18 cellular contexts compared by ENCODE assay signal in genomic region chr10:34156781-34157425, GRCh38.
DNase-seq lines count a peak whose midpoint lies in the region; ATAC-seq and TF ChIP-seq lines count a peak whose summit lies in the region.
"Had no signal": no experiment of that assay in that cellular context is flagged by ENCODE, and none has a peak within 500 bp of the region (broad histone marks: within the 10 kb centered on the region; RNA-seq: fewer than 3 reads in every experiment).

No MANE protein-coding gene starts in this region.

- ATAC-seq in right lobe of liver (peak in 3 of 4 donors; percentile 20 to 45 (median 35)), GM18867 (IDR thresholded peaks at IDR 0.05; ENCODE audit: unreplicated experiment) (no peak)
- ATAC-seq in activated CD8-positive, alpha-beta T cell treated with anti-CD3 and anti-CD28 coated beads for 36 hours, result no peak

- 53% methylated on average over 4 of the region's 6 CpGs for WGBS in right lobe of liver (ENCODE audit: insufficient coverage, low coverage, low lambda C conversion rate, missing lambda C conversion rate)
- WGBS in lower leg skin, 2 donors, result 43 to 52% methylated on average over 6 of the region's 6 CpGs

- TF ChIP-seq CTCF in dorsolateral prefrontal cortex (IDR thresholded peaks at IDR 0.05 in 54 of 56, conservative IDR thresholded peaks at IDR 0.05 in 2 of 56; ENCODE audit: low read depth in 1 of 56, partially characterized antibody in 56 of 56), result peak in 1 of 56 donors; percentile 18
- no peak for TF ChIP-seq CTCF in right lobe of liver (IDR thresholded peaks at IDR 0.05)
- TF ChIP-seq CTCF in activated CD8-positive, alpha-beta T cell treated with anti-CD3 and anti-CD28 coated beads for 36 hours (IDR thresholded peaks at IDR 0.05), result no peak
- TF ChIP-seq CTCF in lower leg skin (IDR thresholded peaks at IDR 0.05), result no peak

- CTCF ChIA-PET in activated CD8-positive, alpha-beta T cell treated with anti-CD3 and anti-CD28 coated beads for 36 hours (lab: Charles Lee), result no interaction called here

- no peaks in the 10 kb centered on the region for H3K27me3 Mint-ChIP-seq in activated CD8-positive, alpha-beta T cell treated with anti-CD3 and anti-CD28 coated beads for 36 hours
- H3K27me3 Mint-ChIP-seq: memory B cell had no signal

- H3K27ac Mint-ChIP-seq in activated CD8-positive, alpha-beta T cell treated with anti-CD3 and anti-CD28 coated beads for 36 hours, result no peak overlapping the region
- H3K27ac Mint-ChIP-seq: memory B cell had no signal

- TF ChIP-seq POLR2A in right lobe of liver (IDR thresholded peaks at IDR 0.05) (no peak), lower leg skin (IDR thresholded peaks at IDR 0.05) (no peak)

- DNase-seq in M059J (ENCODE audit: low read depth) (peak; percentile 15), dorsolateral prefrontal cortex (peak in 6 of 10 donors; percentile 34 to 53 (median 39)), right lobe of liver (no peak), dermis blood vessel endothelial cell (no peak), lower leg skin (ENCODE audit: low spot score in 2 of 2) (no peak)
- no peak for DNase-seq in activated CD8-positive, alpha-beta T cell treated with anti-CD3 and anti-CD28 coated beads for 36 hours
- DNase-seq: ACHN; activated CD4-positive, alpha-beta T cell treated with anti-CD3 and anti-CD28 coated beads, Interleukin-2, amount 50 U/mL, for 4 hours; activated naive CD4-positive, alpha-beta T cell; colonic mucosa; heart left ventricle; NCI-H1105; NCI-H774; tibial artery had no signal

- H3K4me1 ChIP-seq in ACC112 (ENCODE audit: control insufficient read depth, insufficient read depth, low read length, unreplicated experiment), result peaks cover 19% of the 10 kb centered on the region
- no peaks in the 10 kb centered on the region for H3K4me1 ChIP-seq in right lobe of liver
- H3K4me1 ChIP-seq: colonic mucosa, tibial artery had no signal

- no peaks in the 10 kb centered on the region for H3K36me3 Mint-ChIP-seq in activated CD8-positive, alpha-beta T cell treated with anti-CD3 and anti-CD28 coated beads for 36 hours (ENCODE audit: low read depth)
- H3K36me3 Mint-ChIP-seq: memory B cell had no signal

- H3K4me3 ChIP-seq in ACC112 (ENCODE audit: low read depth, low read length) (no peak overlapping the region), dorsolateral prefrontal cortex (no peak overlapping the region), right lobe of liver (no peak overlapping the region), lower leg skin (ENCODE audit: low read depth, poor library complexity, severe bottlenecking) (no peak overlapping the region)
- H3K4me3 ChIP-seq: colonic mucosa, heart left ventricle, right atrium auricular region, tibial artery had no signal

- no peaks in the 10 kb centered on the region for H3K27me3 ChIP-seq in ACC112 (ENCODE audit: insufficient read depth, low read length)
- peaks cover 0 to 3% (median 0%) of the 10 kb centered on the region in 45 donors for H3K27me3 ChIP-seq in dorsolateral prefrontal cortex
- no peaks in the 10 kb centered on the region for H3K27me3 ChIP-seq in right lobe of liver
- H3K27me3 ChIP-seq: colonic mucosa, heart left ventricle, right atrium auricular region, tibial artery had no signal

- H3K36me3 ChIP-seq in ACC112 (ENCODE audit: insufficient read depth, low read length), result no peaks in the 10 kb centered on the region
- H3K36me3 ChIP-seq in right lobe of liver, result no peaks in the 10 kb centered on the region
- H3K36me3 ChIP-seq: colonic mucosa, heart left ventricle, right atrium auricular region, tibial artery had no signal

- no peaks in the 10 kb centered on the region for H3K9me3 ChIP-seq in right lobe of liver
- H3K9me3 ChIP-seq: colonic mucosa, heart left ventricle, right atrium auricular region, tibial artery had no signal

- H3K27ac ChIP-seq in ACC112 (ENCODE audit: low read depth, low read length) (0 out of 2 replicates have a peak overlapping the region, but pooled peaks have one; percentile 27), dorsolateral prefrontal cortex (peak overlapping the region in 6 of 59 donors; percentile 5 to 65 (median 38)), right lobe of liver (no peak overlapping the region)
- H3K27ac ChIP-seq: colonic mucosa, heart left ventricle, right atrium auricular region, tibial artery had no signal

- POLR2A ChIA-PET in activated CD8-positive, alpha-beta T cell treated with anti-CD3 and anti-CD28 coated beads for 36 hours (lab: Charles Lee), result no interaction called here

- intact Hi-C loops in dorsolateral prefrontal cortex (cut with DNase I), result no loop called here
- intact Hi-C loops in right lobe of liver (cut with DNase I), result no loop called here
- intact Hi-C loops in activated CD8-positive, alpha-beta T cell treated with anti-CD3 and anti-CD28 coated beads for 36 hours (cut with micrococcal nuclease), result no loop called here
- intact Hi-C loops in lower leg skin (cut with DNase I; ENCODE audit: low total_unique reads), result no loop called here

- H2AFZ ChIP-seq in ACC112 (ENCODE audit: low read length, unreplicated experiment), result no peak overlapping the region

- no peak overlapping the region for H3K4me3 Mint-ChIP-seq in activated CD8-positive, alpha-beta T cell treated with anti-CD3 and anti-CD28 coated beads for 36 hours
- H3K4me3 Mint-ChIP-seq: memory B cell had no signal

- no peaks in the 10 kb centered on the region for H3K9me3 Mint-ChIP-seq in activated CD8-positive, alpha-beta T cell treated with anti-CD3 and anti-CD28 coated beads for 36 hours

- no peaks in the 10 kb centered on the region for H3K79me2 ChIP-seq in ACC112 (ENCODE audit: control insufficient read depth, insufficient read depth, low read length, unreplicated experiment)

- H3K4me1 Mint-ChIP-seq in activated CD8-positive, alpha-beta T cell treated with anti-CD3 and anti-CD28 coated beads for 36 hours (ENCODE audit: low read depth), result no peaks in the 10 kb centered on the region
- H3K4me1 Mint-ChIP-seq: memory B cell had no signal

Comparison
In these comparisons a context has a peak if more than half of its experiments do, and no peak if none do; other contexts are left out.
1. DNase-seq: peak in M059J (single experiment) and dorsolateral prefrontal cortex (6 of 10); none in right lobe of liver (0 of 3), activated CD8-positive, alpha-beta T cell treated with anti-CD3 and anti-CD28 coated beads for 36 hours (single experiment), dermis blood vessel endothelial cell (single experiment) and lower leg skin (0 of 2).
2. ATAC-seq: peak in right lobe of liver (3 of 4); none in activated CD8-positive, alpha-beta T cell treated with anti-CD3 and anti-CD28 coated beads for 36 hours (single experiment) and GM18867 (single experiment).